ENCODE assay signal across 8 cellular contexts in the genomic region with DNA sequence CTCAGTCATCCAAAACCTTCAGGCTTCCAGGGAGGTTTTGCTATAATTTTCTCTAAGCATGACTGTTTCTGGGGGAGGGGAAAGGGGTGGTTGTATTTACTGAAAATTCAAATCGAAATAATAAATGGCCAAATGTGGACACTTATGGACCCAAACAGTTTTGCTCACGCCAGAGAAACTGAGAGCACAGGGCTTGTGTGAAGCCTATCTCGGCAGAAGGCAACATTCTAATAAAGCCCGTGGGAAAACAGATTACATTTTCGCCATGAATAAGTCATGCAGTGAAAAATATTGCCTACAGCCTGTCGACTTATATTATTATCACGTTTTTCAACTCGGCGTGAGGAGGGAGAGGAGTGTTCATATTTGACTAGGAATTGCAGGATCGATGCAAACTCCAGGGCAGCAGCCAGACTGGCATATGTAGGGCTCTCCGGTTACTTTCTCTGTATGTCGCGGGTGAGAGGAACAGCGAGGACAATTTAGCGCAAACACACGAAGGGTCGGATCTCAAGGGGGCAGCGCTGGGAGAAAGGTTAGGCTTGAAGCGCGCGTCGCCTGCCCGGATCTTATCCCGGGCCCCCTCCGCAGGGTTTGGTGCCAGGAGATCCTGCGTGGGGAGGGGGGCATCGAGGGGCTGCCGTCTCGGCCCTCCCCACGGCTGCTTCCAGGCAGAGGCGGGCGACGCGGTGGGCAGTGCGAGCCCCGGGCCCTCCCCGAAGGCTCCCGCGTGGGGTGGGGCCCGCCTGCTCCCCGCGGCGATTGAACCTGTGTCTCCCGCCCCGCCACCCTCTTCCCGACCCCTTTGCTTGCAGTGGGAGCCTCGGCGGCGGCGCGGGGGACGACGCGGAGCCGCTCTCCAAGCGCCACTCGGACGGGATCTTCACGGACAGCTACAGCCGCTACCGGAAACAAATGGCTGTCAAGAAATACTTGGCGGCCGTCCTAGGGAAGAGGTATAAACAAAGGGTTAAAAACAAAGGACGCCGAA. TPM values are rescaled to one million over a fixed set of nuclear protein-coding genes. Genes with fewer than 3 reads are reported as not detected.
DNase-seq lines count a peak whose midpoint lies in the region; ATAC-seq and TF ChIP-seq lines count a peak whose summit lies in the region.

No MANE protein-coding gene starts in this region.

- H3K27me3 Mint-ChIP-seq in activated T-cell treated with anti-CD3 and anti-CD28 coated beads, Interleukin-2, amount 50 U/mL, for 72 hours (ENCODE audit: low read depth): peaks cover 65% of the 10 kb centered on the region

- no peak overlapping the region for H3K27ac ChIP-seq in heart left ventricle
- no peak overlapping the region for H3K27ac ChIP-seq in upper lobe of left lung

- TF ChIP-seq POLR2A in heart left ventricle (IDR thresholded peaks at IDR 0.05) (no peak), upper lobe of left lung (IDR thresholded peaks at IDR 0.05) (no peak)

- no peak overlapping the region for H3K27ac Mint-ChIP-seq in activated T-cell treated with anti-CD3 and anti-CD28 coated beads, Interleukin-2, amount 50 U/mL, for 72 hours

- H3K9me3 ChIP-seq in heart left ventricle (no peaks in the 10 kb centered on the region), upper lobe of left lung (no peaks in the 10 kb centered on the region)

- intact Hi-C loops in heart left ventricle (cut with DNase I) (no loop called here), left cardiac atrium (cut with DNase I) (no loop called here)

- H3K36me3 Mint-ChIP-seq in activated T-cell treated with anti-CD3 and anti-CD28 coated beads, Interleukin-2, amount 50 U/mL, for 72 hours (ENCODE audit: insufficient read depth in 2 of 2): peaks cover 0 to 1% of the 10 kb centered on the region in 2 donors

- no peaks in the 10 kb centered on the region for H3K36me3 ChIP-seq in heart left ventricle
- no peaks in the 10 kb centered on the region for H3K36me3 ChIP-seq in upper lobe of left lung

- H3K27me3 ChIP-seq in heart left ventricle (peaks cover 50 to 100% (median 71%) of the 10 kb centered on the region in 9 donors), upper lobe of left lung (peaks cover 2 to 64% (median 37%) of the 10 kb centered on the region in 4 donors)

- peaks cover 0 to 1% of the 10 kb centered on the region in 2 donors for H3K9me3 Mint-ChIP-seq in activated T-cell treated with anti-CD3 and anti-CD28 coated beads, Interleukin-2, amount 50 U/mL, for 72 hours

- WGBS in heart left ventricle, 4 donors: 3 to 4% (median 4%) methylated on average over 47 to 65 of the region's 65 CpGs
- 8 to 12% methylated on average over 27 to 32 of the region's 65 CpGs for WGBS in upper lobe of left lung, 2 donors

- ATAC-seq in heart left ventricle (no peak), left cardiac atrium (no peak), left lobe of liver (peak; percentile 16), upper lobe of left lung (ENCODE audit: low FRiP score in 2 of 2) (no peak), GM21786 (IDR thresholded peaks at IDR 0.05; ENCODE audit: unreplicated experiment) (no peak)
- no peak for ATAC-seq in activated T-cell treated with anti-CD3 and anti-CD28 coated beads, Interleukin-2, amount 50 U/mL, for 72 hours (replicated peaks in 1 of 2)

- H3K4me3 ChIP-seq in heart left ventricle (peak overlapping the region; percentile 24 to 54 (median 44)), upper lobe of left lung (peak overlapping the region in 3 of 4 donors; percentile 29 to 49 (median 48))

- H3K4me1 ChIP-seq in heart left ventricle (peaks cover 5 to 51% (median 29%) of the 10 kb centered on the region in 12 donors), upper lobe of left lung (peaks cover 33 to 42% (median 37%) of the 10 kb centered on the region in 4 donors)

- no peak for TF ChIP-seq EP300 in upper lobe of left lung (IDR thresholded peaks at IDR 0.05)

- H3K4me1 Mint-ChIP-seq in activated T-cell treated with anti-CD3 and anti-CD28 coated beads, Interleukin-2, amount 50 U/mL, for 72 hours (ENCODE audit: low read depth): peaks cover 16% of the 10 kb centered on the region

- TF ChIP-seq CTCF in heart left ventricle (IDR thresholded peaks at IDR 0.05) (no peak), upper lobe of left lung (IDR thresholded peaks at IDR 0.05) (no peak)

- H3K4me3 Mint-ChIP-seq in activated T-cell treated with anti-CD3 and anti-CD28 coated beads, Interleukin-2, amount 50 U/mL, for 72 hours: peak overlapping the region; percentile 76 to 79

- DNase-seq in heart left ventricle (peak in 1 of 5 donors; percentile 55), left cardiac atrium (no peak), left lobe of liver (ENCODE audit: low spot score) (no peak), upper lobe of left lung (peak in 1 of 2 donors; percentile 73), nucleus accumbens (lab: John Stamatoyannopoulos, UW) (no peak), GF-D8 (lab: John Stamatoyannopoulos, UW) (no peak)
- no peak for DNase-seq in activated T-cell treated with anti-CD3 and anti-CD28 coated beads, Interleukin-2, amount 50 U/mL, for 72 hours

RNA-seq across cellular contexts. Expression of a gene that starts 4.3 kb away (rescaled TPM):
- total RNA-seq in heart left ventricle: 1 to 10 TPM in 1 of 9 donors, under 1 TPM in 4, not detected in 4; 0.08 to 2.5 (median 0.32) TPM
- polyA plus RNA-seq in heart left ventricle: under 1 TPM in 1 of 2 donors, not detected in 1; 0.15 TPM
- under 1 TPM; 0.24 to 0.42 TPM for total RNA-seq in left cardiac atrium
- not detected for total RNA-seq in activated T-cell treated with anti-CD3 and anti-CD28 coated beads, Interleukin-2, amount 50 U/mL, for 72 hours
- total RNA-seq in left lobe of liver: not detected
- total RNA-seq in upper lobe of left lung: under 1 TPM in 3 of 6 donors, not detected in 3; 0.20 to 0.44 (median 0.30) TPM
